In genomic region chr2:176585791-176586190, GRCh38 we compare ENCODE assay signal across 28 cellular contexts.
"Had no signal": no experiment of that assay in that cellular context is flagged by ENCODE, and none has a peak within 500 bp of the region (broad histone marks: within the 10 kb centered on the region; RNA-seq: fewer than 3 reads in every experiment).

No MANE protein-coding gene starts in this region.

- H3K27me3 ChIP-seq: ascending aorta, cardiac muscle cell, Peyer's patch, SJSA1 had no signal

- H3K9me3 Mint-ChIP-seq: activated B cell treated with CpG ODN at 0.5 μM for 24 hours; activated CD4-positive, alpha-beta T cell treated with anti-CD3 and anti-CD28 coated beads, Interleukin-2, amount 10 ng/mL, durations not matched to agents 24 days and 14 days; activated naive CD4-positive, alpha-beta T cell treated with anti-CD3 and anti-CD28 coated beads, Interleukin-2, amount 50 U/mL, for 72 hours; activated naive CD8-positive, alpha-beta T cell treated with anti-CD3 and anti-CD28 coated beads, Interleukin-2, amount 50 U/mL, for 24 hours; activated T-cell treated with anti-CD3 and anti-CD28 coated beads, Interleukin-2, amount 50 U/mL, for 24 hours; activated T-helper 1 cell treated with anti-CD3 and anti-CD28 coated beads, Interleukin-12 subunit alpha, Interleukin-12 subunit beta, Interleukin-2, Interleukin-4 antibody, amounts not matched to agents 30 ng/mL and 10 ng/mL and 1 ng/mL, durations not matched to agents 14 hours and 24 hours and 36 hours; brain; T-helper 1 cell treated with Interleukin-12 subunit alpha and Interleukin-12 subunit beta and Interleukin-4 antibody, amounts not matched to agents 30 μg/mL and 1 μg/mL, for 36 hours had no signal

- H3K4me1 Mint-ChIP-seq: activated B cell treated with CpG ODN at 0.5 μM for 24 hours had no signal

- DNase-seq: activated B cell treated with CpG ODN at 0.5 μM for 24 hours; activated CD4-positive, alpha-beta T cell treated with anti-CD3 and anti-CD28 coated beads for 1 hour; activated CD4-positive, alpha-beta T cell treated with anti-CD3 and anti-CD28 coated beads, Interleukin-2, amount 10 ng/mL, durations not matched to agents 24 days and 14 days; activated CD4-positive, alpha-beta T cell treated with anti-CD3 and anti-CD28 coated beads, Interleukin-2, amount 50 U/mL, for 48 hours; activated CD8-positive, alpha-beta memory T cell treated with anti-CD3 and anti-CD28 coated beads, Interleukin-2, amount 10 ng/mL, durations not matched to agents 7 days and 5 days; activated effector memory CD4-positive, alpha-beta T cell treated with Interleukin-2 at 50 U/mL for 16 hours; activated naive CD4-positive, alpha-beta T cell; activated naive CD8-positive, alpha-beta T cell treated with anti-CD3 and anti-CD28 coated beads, Interleukin-2, amount 50 U/mL, for 24 hours; activated T-cell treated with anti-CD3 and anti-CD28 coated beads, Interleukin-2, amount 50 U/mL, for 24 hours; amniotic stem cell; KG1; NCI-H1092; NCI-H1417; NCI-H1930; NCI-H2171; NCI-H2227 treated with DMSO at 0.1 percent for 48 hours; NCI-H526; NCI-H82; Peyer's patch; Right ventricle myocardium superior had no signal

- H3K27ac ChIP-seq: ascending aorta, cardiac muscle cell, Peyer's patch, RWPE1, SJSA1 had no signal

- H3K4me1 ChIP-seq: ascending aorta, Peyer's patch had no signal

- H3K36me3 Mint-ChIP-seq: activated CD8-positive, alpha-beta memory T cell treated with anti-CD3 and anti-CD28 coated beads, Interleukin-2, amount 10 ng/mL, durations not matched to agents 7 days and 5 days; activated naive CD4-positive, alpha-beta T cell treated with anti-CD3 and anti-CD28 coated beads, Interleukin-2, amount 50 U/mL, for 72 hours; brain had no signal

- H3K4me3 Mint-ChIP-seq: activated B cell treated with CpG ODN at 0.5 μM for 24 hours; activated CD4-positive, alpha-beta T cell treated with anti-CD3 and anti-CD28 coated beads, Interleukin-2, amount 10 ng/mL, durations not matched to agents 24 days and 14 days; activated CD8-positive, alpha-beta memory T cell treated with anti-CD3 and anti-CD28 coated beads, Interleukin-2, amount 10 ng/mL, durations not matched to agents 7 days and 5 days; activated naive CD8-positive, alpha-beta T cell treated with anti-CD3 and anti-CD28 coated beads, Interleukin-2, amount 50 U/mL, for 24 hours; activated T-cell treated with anti-CD3 and anti-CD28 coated beads, Interleukin-2, amount 50 U/mL, for 24 hours; activated T-helper 1 cell treated with anti-CD3 and anti-CD28 coated beads, Interleukin-12 subunit alpha, Interleukin-12 subunit beta, Interleukin-2, Interleukin-4 antibody, amounts not matched to agents 30 ng/mL and 10 ng/mL and 1 ng/mL, durations not matched to agents 14 hours and 24 hours and 36 hours; T-helper 1 cell treated with Interleukin-12 subunit alpha and Interleukin-12 subunit beta and Interleukin-4 antibody, amounts not matched to agents 30 μg/mL and 1 μg/mL, for 36 hours had no signal

- H3K9me3 ChIP-seq: ascending aorta, Peyer's patch, SJSA1 had no signal

- H3K36me3 ChIP-seq: ascending aorta, cardiac muscle cell, Peyer's patch, SJSA1 had no signal

- H3K27me3 Mint-ChIP-seq: brain had no signal

- H3K4me3 ChIP-seq: ascending aorta, cardiac muscle cell, Peyer's patch, SJSA1 had no signal

- ATAC-seq: activated CD8-positive, alpha-beta memory T cell treated with anti-CD3 and anti-CD28 coated beads, Interleukin-2, amount 10 ng/mL, durations not matched to agents 7 days and 5 days; activated naive CD4-positive, alpha-beta T cell treated with anti-CD3 and anti-CD28 coated beads, Interleukin-2, amount 50 U/mL, for 72 hours; activated naive CD8-positive, alpha-beta T cell treated with anti-CD3 and anti-CD28 coated beads, Interleukin-2, amount 50 U/mL, for 24 hours had no signal

- H3K27ac Mint-ChIP-seq: activated B cell treated with CpG ODN at 0.5 μM for 24 hours; activated CD4-positive, alpha-beta T cell treated with anti-CD3 and anti-CD28 coated beads, Interleukin-2, amount 10 ng/mL, durations not matched to agents 24 days and 14 days; activated CD8-positive, alpha-beta memory T cell treated with anti-CD3 and anti-CD28 coated beads, Interleukin-2, amount 10 ng/mL, durations not matched to agents 7 days and 5 days; activated naive CD4-positive, alpha-beta T cell treated with anti-CD3 and anti-CD28 coated beads, Interleukin-2, amount 50 U/mL, for 72 hours; activated naive CD8-positive, alpha-beta T cell treated with anti-CD3 and anti-CD28 coated beads, Interleukin-2, amount 50 U/mL, for 24 hours; activated T-cell treated with anti-CD3 and anti-CD28 coated beads, Interleukin-2, amount 50 U/mL, for 24 hours; activated T-helper 1 cell treated with anti-CD3 and anti-CD28 coated beads, Interleukin-12 subunit alpha, Interleukin-12 subunit beta, Interleukin-2, Interleukin-4 antibody, amounts not matched to agents 30 ng/mL and 10 ng/mL and 1 ng/mL, durations not matched to agents 14 hours and 24 hours and 36 hours; T-helper 1 cell treated with Interleukin-12 subunit alpha and Interleukin-12 subunit beta and Interleukin-4 antibody, amounts not matched to agents 30 μg/mL and 1 μg/mL, for 36 hours had no signal
